ENCODE assay signal across 7 cellular contexts in genomic region chr4:185640809-185641675, GRCh38.
A peak's percentile ranks its signal among the peaks of the same experiment; 100 is the strongest.
DNase-seq lines count a peak whose midpoint lies in the region; ATAC-seq and TF ChIP-seq lines count a peak whose summit lies in the region.

No MANE protein-coding gene starts in this region.

- in situ Hi-C loops in gastrocnemius medialis (cut with MboI; ENCODE audit: low sequenced_read_pairs in 4 of 4) = loop anchor here (5.0 to 10.0 kb wide), 3 partner anchors 384 to 396 kb away; no protein-coding TSS in a partner anchor

- TF ChIP-seq CTCF in GM10248 (IDR thresholded peaks at IDR 0.05; ENCODE audit: control extremely low read depth, extremely low read depth, low read depth, missing control alignments) = peak; percentile 37
- TF ChIP-seq CTCF in Loucy (conservative IDR thresholded peaks at IDR 0.05; ENCODE audit: low read length) = peak; percentile 61
- peak; percentile 72 for TF ChIP-seq CTCF in SK-N-SH (IDR thresholded peaks at IDR 0.05)
- TF ChIP-seq CTCF in gastrocnemius medialis (IDR thresholded peaks at IDR 0.05 in 4 of 5, conservative IDR thresholded peaks at IDR 0.05 in 1 of 5) = peak in 3 of 5 experiments; percentile 27 to 43 (median 39)

- no peaks in the 10 kb centered on the region for H3K27me3 ChIP-seq in Loucy (ENCODE audit: insufficient read depth, low read length, poor library complexity, severe bottlenecking)
- H3K27me3 ChIP-seq in SK-N-SH (ENCODE audit: insufficient read depth) = no peaks in the 10 kb centered on the region
- peaks cover 0 to 15% (median 0%) of the 10 kb centered on the region in 3 donors for H3K27me3 ChIP-seq in gastrocnemius medialis

- POLR2A ChIA-PET in GM10248 (lab: Yijun Ruan, JAX) (no interaction called here), SK-N-SH (lab: Yijun Ruan, JAX) (interaction anchor here (0.6 to 1.3 kb wide), 2 partner anchors 214 to 380 kb away, joined by 4 to 7 read pairs; no protein-coding TSS in a partner anchor)

- H3K4me3 ChIP-seq in Loucy (ENCODE audit: low read length, poor library complexity, severe bottlenecking) (no peak overlapping the region), SK-N-SH (ENCODE audit: low read depth in 2 of 2, low read length in 1 of 2) (no peak overlapping the region), gastrocnemius medialis (no peak overlapping the region)

- H3K9ac ChIP-seq in Loucy (ENCODE audit: low read depth, low read length, poor library complexity, severe bottlenecking) (no peak overlapping the region), SK-N-SH (no peak overlapping the region)

- H3K9me2 ChIP-seq in Loucy (replicated peaks; ENCODE audit: low read depth, low read length) (no peaks in the 10 kb centered on the region), SK-N-SH (no peaks in the 10 kb centered on the region)

- no peaks in the 10 kb centered on the region for H3K4me1 ChIP-seq in Loucy (ENCODE audit: insufficient read depth, low read length, poor library complexity, severe bottlenecking)
- peaks cover 0 to 25% of the 10 kb centered on the region in 2 experiments; a peak in 2 of 4 replicates for H3K4me1 ChIP-seq in SK-N-SH (ENCODE audit: control insufficient read depth in 1 of 2, insufficient read depth in 2 of 2, low read depth in 1 of 2, low read length in 1 of 2)
- H3K4me1 ChIP-seq in gastrocnemius medialis = no peaks in the 10 kb centered on the region

- H3F3A ChIP-seq in Loucy (ENCODE audit: low read depth) (no peaks in the 10 kb centered on the region), SK-N-SH (replicated peaks; ENCODE audit: insufficient read depth) (no peaks in the 10 kb centered on the region)

- TF ChIP-seq POLR2A in gastrocnemius medialis (IDR thresholded peaks at IDR 0.05) = no peak

- intact Hi-C loops in gastrocnemius medialis (cut with DNase I; ENCODE audit: low total_unique reads) = loop anchor here (1.0 kb wide), 1 partner anchor 397 kb away; no protein-coding TSS in a partner anchor

- H3K4me2 ChIP-seq in Loucy (ENCODE audit: low read depth, low read length, poor library complexity, severe bottlenecking) = no peak overlapping the region
- no peak overlapping the region for H3K4me2 ChIP-seq in SK-N-SH

- TF ChIP-seq RAD21 in SK-N-SH (IDR thresholded peaks at IDR 0.05; ENCODE audit: low read length) = peak; percentile 75

- no peak for TF ChIP-seq EP300 in SK-N-SH (IDR thresholded peaks at IDR 0.05; ENCODE audit: borderline replicate concordance in 1 of 2, low read depth in 1 of 2, low read length in 1 of 2)

- no peak overlapping the region for H2AFZ ChIP-seq in Loucy (ENCODE audit: low read length)
- no peak overlapping the region for H2AFZ ChIP-seq in SK-N-SH (ENCODE audit: low read depth)

- ATAC-seq in gastrocnemius medialis = no peak
- ATAC-seq in GM19351 (IDR thresholded peaks at IDR 0.05; ENCODE audit: unreplicated experiment) = no peak
- no peak for ATAC-seq in GM21786 (IDR thresholded peaks at IDR 0.05; ENCODE audit: unreplicated experiment)

- H3K79me2 ChIP-seq in Loucy (ENCODE audit: insufficient read depth, low read length) = no peaks in the 10 kb centered on the region
- no peaks in the 10 kb centered on the region for H3K79me2 ChIP-seq in SK-N-SH (ENCODE audit: insufficient read depth)

- peak; percentile 51 for DNase-seq in GM10248 (ENCODE audit: extremely low spot score)
- peak; percentile 50 for DNase-seq in SK-N-SH
- peak; percentile 49 for DNase-seq in foreskin melanocyte
- no peak for DNase-seq in gastrocnemius medialis

- H3K36me3 ChIP-seq in Loucy (ENCODE audit: insufficient read depth, low read length) = no peaks in the 10 kb centered on the region
- H3K36me3 ChIP-seq in SK-N-SH (replicated peaks in 1 of 2; ENCODE audit: control insufficient read depth in 1 of 2, insufficient read depth in 2 of 2, low read length in 1 of 2) = no peaks in the 10 kb centered on the region
- H3K36me3 ChIP-seq in gastrocnemius medialis = no peaks in the 10 kb centered on the region

- H4K20me1 ChIP-seq in Loucy (ENCODE audit: insufficient read depth, low read length, poor library complexity, severe bottlenecking) (no peaks in the 10 kb centered on the region), SK-N-SH (ENCODE audit: insufficient read depth) (no peaks in the 10 kb centered on the region)

- CTCF ChIA-PET in GM10248 (lab: Yijun Ruan, JAX) (interaction anchor here (1.0 to 9.4 kb wide), 14 partner anchors 9 to 489 kb away, joined by 3 to 88 read pairs (median 4); no protein-coding TSS in a partner anchor), SK-N-SH (lab: Yijun Ruan, JAX) (interaction anchor here (0.6 to 6.8 kb wide), 31 partner anchors 10 to 397 kb away, joined by 3 to 128 read pairs (median 4); partner anchors contain the start of genes CCDC110 and SORBS2)

- H3K9me3 ChIP-seq in Loucy (ENCODE audit: insufficient read depth, low read depth, low read length) (no peaks in the 10 kb centered on the region), SK-N-SH (no peaks in the 10 kb centered on the region), gastrocnemius medialis (no peaks in the 10 kb centered on the region)

- H3K27ac ChIP-seq in SK-N-SH (ENCODE audit: low read depth in 2 of 2, low read length in 1 of 2) = peak overlapping the region in 1 of 2 experiments; percentile 53; a peak in 2 of 4 replicates
- H3K27ac ChIP-seq in gastrocnemius medialis = no peak overlapping the region

- 58% methylated on average over 4 of the region's 4 CpGs for WGBS in SK-N-SH (ENCODE audit: low lambda C conversion rate)

TF ChIP-seq in SK-N-SH, 30 proteins besides CTCF, POLR2A, EP300 and RAD21:
- no peak for TF ChIP-seq MEF2A (IDR thresholded peaks at IDR 0.05; ENCODE audit: borderline replicate concordance, low read depth)
- no peak for TF ChIP-seq YY1 (IDR thresholded peaks at IDR 0.05; ENCODE audit: low read depth)
- TF ChIP-seq RCOR1 (IDR thresholded peaks at IDR 0.05; ENCODE audit: low read length) = no peak
- peak; percentile 77 for TF ChIP-seq SMC3 (IDR thresholded peaks at IDR 0.05; ENCODE audit: low read depth, low read length)

Comparison
In these comparisons a context has a peak if more than half of its experiments do, and no peak if none do; other contexts are left out.
1. DNase-seq: peak in GM10248 (single experiment), SK-N-SH (single experiment) and foreskin melanocyte (single experiment); none in gastrocnemius medialis (0 of 2).
2. Peak in every context shown above with its lines, with median percentiles within 50 percentile points of each other: CTCF ChIP-seq.